In the genomic region with DNA sequence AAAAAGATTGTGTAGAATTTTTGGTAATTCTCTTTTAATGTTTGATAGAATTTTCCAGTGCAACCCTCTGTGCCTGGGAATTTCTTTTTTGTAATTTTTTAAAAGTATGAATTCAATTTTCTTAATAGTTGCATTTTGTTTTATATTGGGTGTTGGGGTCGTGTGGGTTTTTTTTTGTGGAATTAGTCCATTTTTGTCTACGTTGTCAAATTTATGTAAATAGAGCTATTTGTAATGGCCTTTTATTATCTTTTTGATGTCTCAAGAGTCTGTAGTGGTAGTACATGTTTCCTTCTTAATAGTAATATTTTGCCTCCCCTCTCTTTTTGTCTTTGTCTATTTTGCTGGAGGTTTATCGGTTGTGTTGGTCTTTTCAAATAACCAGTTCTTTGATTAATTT, we compare ENCODE assay signal across 8 cellular contexts.
"Had no signal": no experiment of that assay in that cellular context is flagged by ENCODE, and none has a peak within 500 bp of the region (broad histone marks: within the 10 kb centered on the region; RNA-seq: fewer than 3 reads in every experiment).

No MANE protein-coding gene starts in this region.

- H3K4me3 ChIP-seq: GM23338 had no signal

- H3K4me3 Mint-ChIP-seq: GM23338, H9 had no signal

- H3K27ac ChIP-seq: KMS-11 had no signal

- H3K4me2 ChIP-seq: GM23338, KMS-11 had no signal

- DNase-seq: H9, HCEC 1CT, KBM-7 had no signal

- ATAC-seq: GM23338 had no signal

- H3K27ac Mint-ChIP-seq: GM23338, H9 had no signal

- FAIRE-seq: H1, H54, HTR-8/SVneo had no signal

- H3K9ac ChIP-seq: KMS-11 had no signal

- H3K4me1 Mint-ChIP-seq: GM23338, H9 had no signal

- H2AFZ ChIP-seq: GM23338 had no signal
